13 cellular contexts compared by ENCODE assay signal in the genomic region with DNA sequence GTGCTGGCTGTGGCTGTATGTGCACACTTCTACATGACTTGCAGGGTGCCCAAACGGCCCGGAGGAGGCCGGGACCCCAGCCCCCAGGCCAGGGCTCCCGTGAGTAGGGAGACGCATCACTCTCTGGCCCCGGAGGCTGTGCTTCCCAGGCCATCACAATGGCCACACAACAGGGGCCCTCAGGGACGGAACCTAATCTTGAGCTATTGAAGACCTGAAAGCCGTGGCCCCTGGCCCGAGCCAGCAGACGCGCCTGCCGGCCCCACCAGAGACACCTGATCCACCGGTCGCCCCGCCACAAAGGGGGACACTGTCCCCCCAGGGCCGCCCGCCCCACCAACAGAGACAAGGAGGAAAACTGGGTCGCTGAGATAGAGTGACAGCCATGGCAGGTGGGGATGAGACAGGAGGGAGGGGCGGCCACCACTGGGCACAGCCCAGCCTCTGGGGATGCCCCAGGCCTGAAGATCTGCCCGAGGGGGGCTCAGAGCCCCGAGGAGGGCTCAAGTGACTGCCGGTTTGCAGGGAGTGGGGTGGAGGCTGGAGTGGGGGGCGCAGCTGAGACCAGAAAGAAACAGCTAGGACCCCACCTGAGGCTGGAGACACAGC. TPM values are rescaled to one million over a fixed set of nuclear protein-coding genes. Genes with fewer than 3 reads are reported as not detected.
DNase-seq lines count a peak whose midpoint lies in the region; ATAC-seq and TF ChIP-seq lines count a peak whose summit lies in the region.
"Had no signal": no experiment of that assay in that cellular context is flagged by ENCODE, and none has a peak within 500 bp of the region (broad histone marks: within the 10 kb centered on the region; RNA-seq: fewer than 3 reads in every experiment).

No MANE protein-coding gene starts in this region.

- H3K9me3 Mint-ChIP-seq in glutamatergic neuron (ENCODE audit: unreplicated experiment): no peaks in the 10 kb centered on the region
- H3K9me3 Mint-ChIP-seq: neural crest cell had no signal

- H3K4me3 Mint-ChIP-seq in T-helper 17 cell (peak overlapping the region; percentile 87), glutamatergic neuron (ENCODE audit: unreplicated experiment) (no peak overlapping the region)
- H3K4me3 Mint-ChIP-seq: neural crest cell had no signal

- H3K9me3 ChIP-seq in heart right ventricle: no peaks in the 10 kb centered on the region
- no peaks in the 10 kb centered on the region for H3K9me3 ChIP-seq in T-helper 17 cell (ENCODE audit: control insufficient read depth, low read length, poor library complexity, severe bottlenecking)
- no peaks in the 10 kb centered on the region for H3K9me3 ChIP-seq in thymus (ENCODE audit: control insufficient read depth)
- H3K9me3 ChIP-seq: gastrocnemius medialis had no signal

- H3K36me3 Mint-ChIP-seq in T-helper 17 cell (ENCODE audit: low read depth) (no peaks in the 10 kb centered on the region), glutamatergic neuron (ENCODE audit: unreplicated experiment) (no peaks in the 10 kb centered on the region)

- peak overlapping the region; percentile 93 for H3K27ac Mint-ChIP-seq in T-helper 17 cell
- H3K27ac Mint-ChIP-seq in glutamatergic neuron (ENCODE audit: unreplicated experiment): no peak overlapping the region

- intact Hi-C loops in heart right ventricle (cut with DNase I) (no loop called here), left ventricle myocardium superior (cut with micrococcal nuclease) (no loop called here)

- TF ChIP-seq CTCF in heart right ventricle (IDR thresholded peaks at IDR 0.05) (no peak), glutamatergic neuron (IDR thresholded peaks at IDR 0.05; ENCODE audit: partially characterized antibody, unreplicated experiment) (no peak), GM20000 (IDR thresholded peaks at IDR 0.05; ENCODE audit: extremely low read depth, missing control alignments) (no peak)

- peaks cover 25 to 63% (median 55%) of the 10 kb centered on the region in 9 donors for H3K4me1 ChIP-seq in heart right ventricle
- peaks cover 48% of the 10 kb centered on the region for H3K4me1 ChIP-seq in thymus (ENCODE audit: control insufficient read depth, insufficient read depth, low read length)

- DNase-seq in heart right ventricle (no peak), left ventricle myocardium superior (no peak), T-helper 17 cell (no peak), glutamatergic neuron (peak; percentile 54), ureter (ENCODE audit: low spot score) (no peak), GM20000 (ENCODE audit: low spot score) (no peak)
- no peak for DNase-seq in stimulated activated CD4-positive, alpha-beta T cell treated with anti-CD3 and anti-CD28 coated beads, Interleukin-2, amount 100 ng/mL, for 48 hours
- DNase-seq: gastrocnemius medialis, kidney, NCI-H524 treated with DMSO at 0.1 percent for 48 hours had no signal

- WGBS in heart right ventricle, 2 donors: 81 to 83% methylated on average over 19 to 23 of the region's 23 CpGs
- 65% methylated on average over 23 of the region's 23 CpGs for WGBS in thymus

- H3K4me3 ChIP-seq in heart right ventricle (peak overlapping the region in 1 of 10 donors; percentile 14), thymus (ENCODE audit: low read length) (no peak overlapping the region)

- peak overlapping the region in 6 of 10 donors; percentile 5 to 87 (median 68) for H3K27ac ChIP-seq in heart right ventricle
- H3K27ac ChIP-seq in thymus (ENCODE audit: low read depth): peak overlapping the region; percentile 56

- H3K27me3 Mint-ChIP-seq in T-helper 17 cell (no peaks in the 10 kb centered on the region), glutamatergic neuron (ENCODE audit: unreplicated experiment) (peaks cover 5% of the 10 kb centered on the region)

- H3K4me1 Mint-ChIP-seq in T-helper 17 cell (peaks cover 42% of the 10 kb centered on the region), glutamatergic neuron (ENCODE audit: low read depth, unreplicated experiment) (peaks cover 8% of the 10 kb centered on the region)

- no peaks in the 10 kb centered on the region for H3K36me3 ChIP-seq in heart right ventricle
- no peaks in the 10 kb centered on the region for H3K36me3 ChIP-seq in thymus (ENCODE audit: control insufficient read depth, insufficient read depth)
- H3K36me3 ChIP-seq: gastrocnemius medialis had no signal

- H3K27me3 ChIP-seq in heart right ventricle (peaks cover 0 to 5% (median 0%) of the 10 kb centered on the region in 7 donors), thymus (ENCODE audit: control insufficient read depth, insufficient read depth) (no peaks in the 10 kb centered on the region)
- H3K27me3 ChIP-seq: gastrocnemius medialis had no signal

- ATAC-seq in heart right ventricle: no peak
- ATAC-seq in left ventricle myocardium superior: no peak
- no peak for ATAC-seq in T-helper 17 cell

RNA-seq across cellular contexts. Expression of gene LFNG, which starts 10.2 kb away (rescaled TPM):
- 10 to 100 TPM in 4 of 10 donors, 1 to 10 TPM in 6; 2.4 to 11.8 (median 9.0) TPM for total RNA-seq in heart right ventricle
- 10 to 100 TPM in 1 of 2 donors, 1 to 10 TPM in 1; 7.2 to 10.8 TPM for polyA plus RNA-seq in heart right ventricle
- total RNA-seq in left ventricle myocardium superior: 6.4 TPM
- 100 to 1,000 TPM; 110 to 116 TPM for total RNA-seq in T-helper 17 cell
- total RNA-seq in glutamatergic neuron (ENCODE audit: unreplicated experiment): 75.5 TPM
- 13.6 TPM for polyA plus RNA-seq in thymus
- 22.5 TPM for total RNA-seq in ureter

RNA-seq across cellular contexts. Expression of gene GRIFIN, which starts 33.2 kb away (rescaled TPM):
- total RNA-seq in heart right ventricle (not detected), left ventricle myocardium superior (not detected), T-helper 17 cell (not detected), glutamatergic neuron (ENCODE audit: unreplicated experiment) (not detected), ureter (not detected)
- polyA plus RNA-seq in heart right ventricle (not detected), thymus (not detected)
- total RNA-seq: gastrocnemius medialis, kidney, M059J, neural crest cell had no signal

RNA-seq across cellular contexts. Expression of gene BRAT1, which starts 45.9 kb away (rescaled TPM):
- total RNA-seq in heart right ventricle (10 to 100 TPM; 10.6 to 18.2 (median 12.8) TPM), left ventricle myocardium superior (16.5 TPM), T-helper 17 cell (10 to 100 TPM; 19.5 to 20.5 TPM), glutamatergic neuron (ENCODE audit: unreplicated experiment) (30.5 TPM), ureter (24.0 TPM)
- polyA plus RNA-seq in heart right ventricle (10 to 100 TPM; 16.8 to 22.8 TPM), thymus (40.8 TPM)

RNA-seq across cellular contexts. Expression of gene IQCE, which starts 49.4 kb away (rescaled TPM):
- 10 to 100 TPM in 4 of 10 donors, 1 to 10 TPM in 6; 7.8 to 13.8 (median 9.4) TPM for total RNA-seq in heart right ventricle
- polyA plus RNA-seq in heart right ventricle: 1 to 10 TPM; 4.2 to 5.0 TPM
- total RNA-seq in left ventricle myocardium superior: 11.9 TPM
- total RNA-seq in T-helper 17 cell: 1 to 10 TPM; 6.7 to 9.0 TPM
- 12.0 TPM for total RNA-seq in glutamatergic neuron (ENCODE audit: unreplicated experiment)
- 3.8 TPM for polyA plus RNA-seq in thymus
- 23.0 TPM for total RNA-seq in ureter
